In the genomic region with DNA sequence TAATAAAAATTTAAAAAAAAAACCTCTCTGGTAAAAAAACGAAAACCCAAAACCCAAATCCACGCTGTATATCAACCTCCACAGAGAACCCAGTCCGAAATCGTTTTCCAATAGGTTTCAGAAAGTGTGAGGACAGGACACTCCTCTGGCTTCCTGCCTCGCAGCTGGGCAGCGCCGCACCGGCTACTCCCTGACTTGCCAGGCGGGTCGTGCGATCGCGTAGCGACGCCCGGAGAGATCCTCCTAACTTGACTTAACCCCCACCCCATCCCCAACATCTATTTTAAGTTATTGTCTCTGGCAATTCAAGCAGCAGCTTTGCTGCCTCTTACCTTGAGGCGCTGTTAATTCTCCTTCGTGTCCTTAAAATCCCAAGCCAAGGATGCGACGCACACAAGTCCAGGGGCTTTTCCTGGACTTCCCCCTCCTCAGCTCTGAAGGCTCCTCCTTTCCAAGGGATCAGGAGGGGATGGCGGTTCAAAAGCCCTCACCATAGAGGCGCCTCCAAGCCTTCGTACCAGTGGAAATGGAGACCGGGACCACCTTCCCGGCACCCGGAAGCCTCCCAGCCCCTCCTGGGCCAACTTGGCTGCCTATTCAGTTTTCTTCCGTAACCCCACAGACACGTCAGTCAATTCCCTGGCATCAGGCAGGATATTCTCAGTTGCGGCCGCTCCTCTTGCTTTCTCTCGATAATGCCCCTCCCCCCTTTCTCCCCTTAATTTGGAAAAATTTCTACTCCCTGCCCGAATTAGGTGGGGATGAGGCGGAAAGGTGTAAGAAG, we compare ENCODE assay signal across 8 cellular contexts. TPM values are rescaled to one million over a fixed set of nuclear protein-coding genes. Genes with fewer than 3 reads are reported as not detected.
A peak's percentile ranks its signal among the peaks of the same experiment; 100 is the strongest.
DNase-seq lines count a peak whose midpoint lies in the region; ATAC-seq and TF ChIP-seq lines count a peak whose summit lies in the region.

No MANE protein-coding gene starts in this region.

- no peaks in the 10 kb centered on the region; the same call in 1 of the 2 replicates for H3K4me1 ChIP-seq in HEK293 (ENCODE audit: control insufficient read depth, insufficient read depth, low read length)

- no peaks in the 10 kb centered on the region for H3K36me3 ChIP-seq in HEK293 (ENCODE audit: control insufficient read depth in 2 of 2, insufficient read depth in 1 of 2, low read length in 2 of 2)

- peak overlapping the region; percentile 54 for H3K4me3 ChIP-seq in HEK293 (ENCODE audit: low read depth, low read length)

- H3K4me1 Mint-ChIP-seq in T-helper 17 cell: peaks cover 9% of the 10 kb centered on the region
- H3K4me1 Mint-ChIP-seq in stimulated activated naive B cell treated with anti-CD40 and anti-IgM and Interleukin-4, amounts not matched to agents 10 μg/mL and 1 μg/mL and 100 μg/mL, for 72 hours: peaks cover 8 to 19% of the 10 kb centered on the region in 2 donors

- no peaks in the 10 kb centered on the region for H3K9me3 ChIP-seq in HEK293 (ENCODE audit: control insufficient read depth, insufficient read depth, low read depth, low read length)
- no peaks in the 10 kb centered on the region for H3K9me3 ChIP-seq in T-helper 17 cell (ENCODE audit: control insufficient read depth, low read length, poor library complexity, severe bottlenecking)

- peaks cover 59% of the 10 kb centered on the region for H3K27me3 Mint-ChIP-seq in T-helper 17 cell
- peaks cover 46 to 55% of the 10 kb centered on the region in 2 donors for H3K27me3 Mint-ChIP-seq in stimulated activated naive B cell treated with anti-CD40 and anti-IgM and Interleukin-4, amounts not matched to agents 10 μg/mL and 1 μg/mL and 100 μg/mL, for 72 hours

- peak overlapping the region; percentile 79 for H3K4me3 Mint-ChIP-seq in T-helper 17 cell
- peak overlapping the region; percentile 32 to 59 for H3K4me3 Mint-ChIP-seq in stimulated activated naive B cell treated with anti-CD40 and anti-IgM and Interleukin-4, amounts not matched to agents 10 μg/mL and 1 μg/mL and 100 μg/mL, for 72 hours

- ATAC-seq in T-helper 17 cell (no peak), GM18870 (IDR thresholded peaks at IDR 0.05; ENCODE audit: unreplicated experiment) (no peak)
- ATAC-seq in stimulated activated naive B cell treated with anti-CD40 and anti-IgM and Interleukin-4, amounts not matched to agents 10 μg/mL and 1 μg/mL and 100 μg/mL, for 72 hours (replicated peaks): no peak

- peaks cover 3% of the 10 kb centered on the region for H3K36me3 Mint-ChIP-seq in T-helper 17 cell (ENCODE audit: low read depth)
- no peaks in the 10 kb centered on the region for H3K36me3 Mint-ChIP-seq in stimulated activated naive B cell treated with anti-CD40 and anti-IgM and Interleukin-4, amounts not matched to agents 10 μg/mL and 1 μg/mL and 100 μg/mL, for 72 hours

- H3K27ac ChIP-seq in HEK293 (ENCODE audit: extremely low read depth, low read depth, low read length): no peak overlapping the region

- no peaks in the 10 kb centered on the region for H3K9me3 Mint-ChIP-seq in stimulated activated naive B cell treated with anti-CD40 and anti-IgM and Interleukin-4, amounts not matched to agents 10 μg/mL and 1 μg/mL and 100 μg/mL, for 72 hours

- no peak overlapping the region for H3K27ac Mint-ChIP-seq in T-helper 17 cell
- H3K27ac Mint-ChIP-seq in stimulated activated naive B cell treated with anti-CD40 and anti-IgM and Interleukin-4, amounts not matched to agents 10 μg/mL and 1 μg/mL and 100 μg/mL, for 72 hours: no peak overlapping the region

- CTCF ChIA-PET in HEK293 (lab: Yijun Ruan, JAX): interaction anchor here (0.6 to 1.3 kb wide), 3 partner anchors 28 to 1644 kb away, joined by 3 to 6 read pairs (median 3); no protein-coding TSS in a partner anchor

- POLR2A ChIA-PET in HEK293 (lab: Yijun Ruan, JAX): no interaction called here

- no peak for TF ChIP-seq CTCF in HEK293 (tag by site-specific recombination; IDR thresholded peaks at IDR 0.05)

- peak; percentile 7 for DNase-seq in Ammon's horn (ENCODE audit: low spot score)
- DNase-seq in T-helper 17 cell: no peak
- DNase-seq in iPS-NIHi11 (ENCODE audit: low spot score): peak; percentile 42
- DNase-seq in stimulated activated naive B cell treated with anti-CD40 and anti-IgM and Interleukin-4, amounts not matched to agents 10 μg/mL and 1 μg/mL and 100 μg/mL, for 72 hours: no peak
- DNase-seq in DMS114 treated with DMSO at 0.1 percent for 48 hours (lab: John Stamatoyannopoulos, UW; ENCODE audit: unreplicated experiment): no peak
- DNase-seq in effector CD4-positive, alpha-beta T cell: no peak

TF ChIP-seq in HEK293, 187 proteins besides CTCF, POLR2A, EP300 and RAD21:
- TF ChIP-seq ZNF529 (tag by site-specific recombination; IDR thresholded peaks at IDR 0.05; ENCODE audit: insufficient replicate concordance): no peak
- no peak for TF ChIP-seq GLIS2 (tag by site-specific recombination; IDR thresholded peaks at IDR 0.05)
- no peak for TF ChIP-seq TRIM28 (IDR thresholded peaks at IDR 0.05; ENCODE audit: borderline replicate concordance, low read length)
- TF ChIP-seq, protein P1, sequence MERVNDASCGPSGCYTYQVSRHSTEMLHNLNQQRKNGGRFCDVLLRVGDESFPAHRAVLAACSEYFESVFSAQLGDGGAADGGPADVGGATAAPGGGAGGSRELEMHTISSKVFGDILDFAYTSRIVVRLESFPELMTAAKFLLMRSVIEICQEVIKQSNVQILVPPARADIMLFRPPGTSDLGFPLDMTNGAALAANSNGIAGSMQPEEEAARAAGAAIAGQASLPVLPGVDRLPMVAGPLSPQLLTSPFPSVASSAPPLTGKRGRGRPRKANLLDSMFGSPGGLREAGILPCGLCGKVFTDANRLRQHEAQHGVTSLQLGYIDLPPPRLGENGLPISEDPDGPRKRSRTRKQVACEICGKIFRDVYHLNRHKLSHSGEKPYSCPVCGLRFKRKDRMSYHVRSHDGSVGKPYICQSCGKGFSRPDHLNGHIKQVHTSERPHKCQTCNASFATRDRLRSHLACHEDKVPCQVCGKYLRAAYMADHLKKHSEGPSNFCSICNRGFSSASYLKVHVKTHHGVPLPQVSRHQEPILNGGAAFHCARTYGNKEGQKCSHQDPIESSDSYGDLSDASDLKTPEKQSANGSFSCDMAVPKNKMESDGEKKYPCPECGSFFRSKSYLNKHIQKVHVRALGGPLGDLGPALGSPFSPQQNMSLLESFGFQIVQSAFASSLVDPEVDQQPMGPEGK (tag by site-specific recombination; IDR thresholded peaks at IDR 0.05): no peak
- no peak for TF ChIP-seq ZBTB17 (tag by site-specific recombination; IDR thresholded peaks at IDR 0.05)
- TF ChIP-seq ZFP3 (tag by site-specific recombination; IDR thresholded peaks at IDR 0.05; ENCODE audit: low read depth): no peak
- no peak for TF ChIP-seq ZNF214 (tag by site-specific recombination; IDR thresholded peaks at IDR 0.05; ENCODE audit: borderline replicate concordance)
- no peak for TF ChIP-seq BCL11B (tag by site-specific recombination; IDR thresholded peaks at IDR 0.05; ENCODE audit: low read depth)
- TF ChIP-seq ZBTB44 (tag by site-specific recombination; IDR thresholded peaks at IDR 0.05): no peak
- no peak for TF ChIP-seq ZNF266 (tag by site-specific recombination; IDR thresholded peaks at IDR 0.05; ENCODE audit: low read depth)
- TF ChIP-seq ZNF140 (tag by site-specific recombination; IDR thresholded peaks at IDR 0.05): no peak
- no peak for TF ChIP-seq ZNF138 (tag by site-specific recombination; IDR thresholded peaks at IDR 0.05; ENCODE audit: borderline replicate concordance)
- no peak for TF ChIP-seq KLF9 (tag by site-specific recombination; IDR thresholded peaks at IDR 0.05; ENCODE audit: low read depth)
TF ChIP-seq in HEK293: peak in this region for 0.

RNA-seq across cellular contexts. Expression of gene LINGO2, which starts 0.6 kb away (rescaled TPM):
- not detected for total RNA-seq in T-helper 17 cell

Comparison
In these comparisons a context has a peak if more than half of its experiments do, and no peak if none do; other contexts are left out.
1. DNase-seq: peak in Ammon's horn (single experiment) and iPS-NIHi11 (single experiment); none in T-helper 17 cell (0 of 3), stimulated activated naive B cell treated with anti-CD40 and anti-IgM and Interleukin-4, amounts not matched to agents 10 μg/mL and 1 μg/mL and 100 μg/mL, for 72 hours (single experiment), DMS114 treated with DMSO at 0.1 percent for 48 hours (single experiment) and effector CD4-positive, alpha-beta T cell (single experiment).